ENCODE assay signal across 12 cellular contexts in genomic region chr14:106802413-106803364, GRCh38.
A peak's percentile ranks its signal among the peaks of the same experiment; 100 is the strongest.
DNase-seq lines count a peak whose midpoint lies in the region; ATAC-seq and TF ChIP-seq lines count a peak whose summit lies in the region.
"Had no signal": no experiment of that assay in that cellular context is flagged by ENCODE, and none has a peak within 500 bp of the region (broad histone marks: within the 10 kb centered on the region; RNA-seq: fewer than 3 reads in every experiment).

No MANE protein-coding gene starts in this region.

- no peaks in the 10 kb centered on the region for H3K4me1 Mint-ChIP-seq in activated CD4-positive, alpha-beta T cell treated with anti-CD3 and anti-CD28 coated beads for 36 hours
- H3K4me1 Mint-ChIP-seq in activated CD4-positive, alpha-beta T cell treated with anti-CD3 and anti-CD28 coated beads, Interleukin-2, amount 10 ng/mL, durations not matched to agents 24 days and 14 days, result no peaks in the 10 kb centered on the region
- no peaks in the 10 kb centered on the region for H3K4me1 Mint-ChIP-seq in memory B cell

- TF ChIP-seq POLR2A in suprapubic skin (IDR thresholded peaks at IDR 0.05), result no peak

- POLR2A ChIA-PET in activated CD4-positive, alpha-beta T cell treated with anti-CD3 and anti-CD28 coated beads for 36 hours (lab: Charles Lee), result no interaction called here
- POLR2A ChIA-PET in HEK293 (lab: Yijun Ruan, JAX), result no interaction called here
- POLR2A ChIA-PET in OCI-LY7 (lab: Charles Lee), result no interaction called here
- POLR2A ChIA-PET in HEK293T (lab: Yijun Ruan, JAX), result no interaction called here

- no peak for TF ChIP-seq EP300 in suprapubic skin (IDR thresholded peaks at IDR 0.05)

- H3K79me2 ChIP-seq in OCI-LY7 (ENCODE audit: insufficient read depth, low read depth, low read length), result no peaks in the 10 kb centered on the region

- no peak overlapping the region for H3K27ac Mint-ChIP-seq in activated CD4-positive, alpha-beta T cell treated with anti-CD3 and anti-CD28 coated beads for 36 hours
- H3K27ac Mint-ChIP-seq in activated CD4-positive, alpha-beta T cell treated with anti-CD3 and anti-CD28 coated beads, Interleukin-2, amount 10 ng/mL, durations not matched to agents 24 days and 14 days, result no peak overlapping the region
- H3K27ac Mint-ChIP-seq in memory B cell, result no peak overlapping the region

- H3K27ac ChIP-seq in HEK293 (ENCODE audit: extremely low read depth, low read depth, low read length) (no peak overlapping the region), OCI-LY7 (ENCODE audit: low read depth, low read length, poor library complexity, severe bottlenecking) (no peak overlapping the region), suprapubic skin (no peak overlapping the region)

- no peaks in the 10 kb centered on the region; a peak in 1 of 3 replicates for H3K36me3 ChIP-seq in HEK293 (ENCODE audit: control insufficient read depth in 2 of 2, insufficient read depth in 1 of 2, low read length in 2 of 2)
- no peaks in the 10 kb centered on the region for H3K36me3 ChIP-seq in OCI-LY7 (ENCODE audit: insufficient read depth, low read length)
- H3K36me3 ChIP-seq in suprapubic skin, result no peaks in the 10 kb centered on the region

- peak overlapping the region; percentile 28; the same call in 1 of the 2 replicates for H3K4me2 ChIP-seq in OCI-LY7 (ENCODE audit: low read length)

- no peak for ATAC-seq in activated CD4-positive, alpha-beta T cell treated with anti-CD3 and anti-CD28 coated beads for 36 hours
- ATAC-seq in memory B cell (ENCODE audit: low read depth), result peak; percentile 46

- no TSS peak for BruUV-seq in OCI-LY7 (replicated peaks; lab: Mats Ljungman, UMichigan)

- intact Hi-C loops in activated CD4-positive, alpha-beta T cell treated with anti-CD3 and anti-CD28 coated beads for 36 hours (cut with DNase I, micrococcal nuclease), result no loop called here
- intact Hi-C loops in activated CD4-positive, alpha-beta T cell treated with anti-CD3 and anti-CD28 coated beads, Interleukin-2, amount 10 ng/mL, durations not matched to agents 24 days and 14 days (cut with micrococcal nuclease), result no loop called here
- intact Hi-C loops in OCI-LY7 (cut with micrococcal nuclease; ENCODE audit: unreplicated experiment), result no loop called here

- 63% methylated on average over 26 of the region's 26 CpGs for WGBS in suprapubic skin

- H3K4me3 ChIP-seq in HEK293 (ENCODE audit: low read depth, low read length) (no peak overlapping the region), OCI-LY7 (ENCODE audit: low read depth, low read length, poor library complexity, severe bottlenecking) (no peak overlapping the region), suprapubic skin (no peak overlapping the region)

- no peak overlapping the region for H2AFZ ChIP-seq in OCI-LY7 (ENCODE audit: low read length)

- TF ChIP-seq CTCF in HEK293 (tag by site-specific recombination; IDR thresholded peaks at IDR 0.05) (peak; percentile 27; the same call in 1 of the 2 replicates), OCI-LY7 (conservative IDR thresholded peaks at IDR 0.05; ENCODE audit: low read length) (peak; percentile 65), suprapubic skin (IDR thresholded peaks at IDR 0.05) (no peak)

- CTCF ChIA-PET in activated CD4-positive, alpha-beta T cell treated with anti-CD3 and anti-CD28 coated beads for 36 hours (lab: Charles Lee), result interaction anchor here (0.6 to 1.3 kb wide), 7 partner anchors 13 to 496 kb away, joined by 3 to 8 read pairs (median 4); no protein-coding TSS in a partner anchor
- CTCF ChIA-PET in HEK293 (lab: Yijun Ruan, JAX) (interaction anchor here (0.7 to 4.6 kb wide), 11 partner anchors 11 to 273 kb away, joined by 3 to 50 read pairs (median 3); no protein-coding TSS in a partner anchor), OCI-LY7 (lab: Charles Lee; ENCODE audit: unreplicated experiment) (interaction anchor here (0.6 to 1.1 kb wide), 2 partner anchors 38 to 70 kb away, joined by 3 to 4 read pairs; no protein-coding TSS in a partner anchor), HEK293T (lab: Yijun Ruan, JAX) (no interaction called here)

- DNase-seq in activated CD4-positive, alpha-beta T cell treated with anti-CD3 and anti-CD28 coated beads for 36 hours, result peak; percentile 27
- DNase-seq in activated CD4-positive, alpha-beta T cell treated with anti-CD3 and anti-CD28 coated beads, Interleukin-2, amount 10 ng/mL, durations not matched to agents 24 days and 14 days, result no peak
- DNase-seq in OCI-LY7 (ENCODE audit: low spot score) (peak; percentile 39), memory B cell (ENCODE audit: low spot score in 2 of 2) (peak in 1 of 2 donors; percentile 11), suprapubic skin (ENCODE audit: low spot score in 2 of 2) (no peak), HEK293T (ENCODE audit: extremely low spot score) (no peak), inferior parietal cortex (ENCODE audit: extremely low spot score) (no peak)
- DNase-seq: anterior cingulate cortex, head of caudate nucleus, NCI-H187 treated with DMSO at 0.1 percent for 48 hours, RPMI8226 had no signal

- no peak overlapping the region for H3K4me3 Mint-ChIP-seq in activated CD4-positive, alpha-beta T cell treated with anti-CD3 and anti-CD28 coated beads for 36 hours
- no peak overlapping the region for H3K4me3 Mint-ChIP-seq in activated CD4-positive, alpha-beta T cell treated with anti-CD3 and anti-CD28 coated beads, Interleukin-2, amount 10 ng/mL, durations not matched to agents 24 days and 14 days
- no peak overlapping the region for H3K4me3 Mint-ChIP-seq in memory B cell

- no peaks in the 10 kb centered on the region for H3K9me3 Mint-ChIP-seq in activated CD4-positive, alpha-beta T cell treated with anti-CD3 and anti-CD28 coated beads for 36 hours (ENCODE audit: low read depth)
- H3K9me3 Mint-ChIP-seq in activated CD4-positive, alpha-beta T cell treated with anti-CD3 and anti-CD28 coated beads, Interleukin-2, amount 10 ng/mL, durations not matched to agents 24 days and 14 days, result no peaks in the 10 kb centered on the region
- peaks cover 2% of the 10 kb centered on the region for H3K9me3 Mint-ChIP-seq in memory B cell

- H3K9me2 ChIP-seq in OCI-LY7 (ENCODE audit: insufficient read depth, low read length), result no peaks in the 10 kb centered on the region

- peaks cover 22% of the 10 kb centered on the region for H3K27me3 Mint-ChIP-seq in activated CD4-positive, alpha-beta T cell treated with anti-CD3 and anti-CD28 coated beads for 36 hours
- H3K27me3 Mint-ChIP-seq in activated CD4-positive, alpha-beta T cell treated with anti-CD3 and anti-CD28 coated beads, Interleukin-2, amount 10 ng/mL, durations not matched to agents 24 days and 14 days, result peaks cover 45% of the 10 kb centered on the region
- peaks cover 15% of the 10 kb centered on the region for H3K27me3 Mint-ChIP-seq in memory B cell

- no peaks in the 10 kb centered on the region for H4K20me1 ChIP-seq in OCI-LY7 (ENCODE audit: insufficient read depth, low read length)

- peaks cover 14% of the 10 kb centered on the region for H3K27me3 ChIP-seq in suprapubic skin

- no peaks in the 10 kb centered on the region; the same call in 1 of the 2 replicates for H3K9me3 ChIP-seq in HEK293 (ENCODE audit: control insufficient read depth, insufficient read depth, low read depth, low read length)
- no peaks in the 10 kb centered on the region for H3K9me3 ChIP-seq in OCI-LY7 (ENCODE audit: low read length)
- no peaks in the 10 kb centered on the region for H3K9me3 ChIP-seq in suprapubic skin

- no peaks in the 10 kb centered on the region for H3K4me1 ChIP-seq in HEK293 (ENCODE audit: control insufficient read depth, insufficient read depth, low read length)
- H3K4me1 ChIP-seq in OCI-LY7 (ENCODE audit: insufficient read depth, low read length, poor library complexity, severe bottlenecking), result no peaks in the 10 kb centered on the region
- no peaks in the 10 kb centered on the region for H3K4me1 ChIP-seq in suprapubic skin

- H3K36me3 Mint-ChIP-seq in activated CD4-positive, alpha-beta T cell treated with anti-CD3 and anti-CD28 coated beads for 36 hours (ENCODE audit: low read depth), result no peaks in the 10 kb centered on the region
- H3K36me3 Mint-ChIP-seq in activated CD4-positive, alpha-beta T cell treated with anti-CD3 and anti-CD28 coated beads, Interleukin-2, amount 10 ng/mL, durations not matched to agents 24 days and 14 days (ENCODE audit: low read depth), result no peaks in the 10 kb centered on the region
- H3K36me3 Mint-ChIP-seq in memory B cell, result no peaks in the 10 kb centered on the region

TF ChIP-seq in HEK293, 187 proteins besides CTCF, POLR2A, EP300 and RAD21 (continues in another document):
- TF ChIP-seq ZNF302 (tag by site-specific recombination; IDR thresholded peaks at IDR 0.05; ENCODE audit: low read depth), result no peak

TF ChIP-seq in HEK293T, 16 proteins besides CTCF, POLR2A, EP300 and RAD21:
- no peak for TF ChIP-seq HDGF (IDR thresholded peaks at IDR 0.05; ENCODE audit: borderline replicate concordance)
- no peak for TF ChIP-seq PKNOX1 (IDR thresholded peaks at IDR 0.05)
- TF ChIP-seq CTBP1 (IDR thresholded peaks at IDR 0.05; ENCODE audit: borderline replicate concordance), result no peak
- no peak for TF ChIP-seq FOXA1 (IDR thresholded peaks at IDR 0.05)
- TF ChIP-seq SUZ12 (IDR thresholded peaks at IDR 0.05), result no peak
- no peak for TF ChIP-seq ARNT (IDR thresholded peaks at IDR 0.05)
- no peak for TF ChIP-seq LEF1 (IDR thresholded peaks at IDR 0.05; ENCODE audit: borderline replicate concordance)
- no peak for TF ChIP-seq BHLHE40 (IDR thresholded peaks at IDR 0.05; ENCODE audit: borderline replicate concordance)
- no peak for TF ChIP-seq FOXK2 (IDR thresholded peaks at IDR 0.05)
- no peak for TF ChIP-seq L3MBTL2 (conservative IDR thresholded peaks at IDR 0.05)
- no peak for TF ChIP-seq SP1 (IDR thresholded peaks at IDR 0.05)

Comparison
In these comparisons a context has a peak if more than half of its experiments do, and no peak if none do; other contexts are left out.
1. DNase-seq: peak in activated CD4-positive, alpha-beta T cell treated with anti-CD3 and anti-CD28 coated beads for 36 hours (single experiment) and OCI-LY7 (single experiment); none in activated CD4-positive, alpha-beta T cell treated with anti-CD3 and anti-CD28 coated beads, Interleukin-2, amount 10 ng/mL, durations not matched to agents 24 days and 14 days (single experiment), suprapubic skin (0 of 2), HEK293T (single experiment) and inferior parietal cortex (single experiment).
2. CTCF ChIP-seq: peak in HEK293 (single experiment) and OCI-LY7 (single experiment); none in suprapubic skin (0 of 2).